In genomic region chr3:196096382-196096953, GRCh38 we compare ENCODE assay signal across 1 cellular context.
TF ChIP-seq lines count a peak whose summit lies in the region.

No MANE protein-coding gene starts in this region.

TF ChIP-seq in K562, 482 proteins besides CTCF, POLR2A, EP300 and RAD21:
- TF ChIP-seq HOMEZ (CRISPR knock-in tag; IDR thresholded peaks at IDR 0.05) = no peak
- peak in 1 of 2 experiments; percentile 67 for TF ChIP-seq NCOA2 (IDR thresholded peaks at IDR 0.05; ENCODE audit: partially characterized antibody in 2 of 2)
